ENCODE assay signal across 1 cellular context in the genomic region with DNA sequence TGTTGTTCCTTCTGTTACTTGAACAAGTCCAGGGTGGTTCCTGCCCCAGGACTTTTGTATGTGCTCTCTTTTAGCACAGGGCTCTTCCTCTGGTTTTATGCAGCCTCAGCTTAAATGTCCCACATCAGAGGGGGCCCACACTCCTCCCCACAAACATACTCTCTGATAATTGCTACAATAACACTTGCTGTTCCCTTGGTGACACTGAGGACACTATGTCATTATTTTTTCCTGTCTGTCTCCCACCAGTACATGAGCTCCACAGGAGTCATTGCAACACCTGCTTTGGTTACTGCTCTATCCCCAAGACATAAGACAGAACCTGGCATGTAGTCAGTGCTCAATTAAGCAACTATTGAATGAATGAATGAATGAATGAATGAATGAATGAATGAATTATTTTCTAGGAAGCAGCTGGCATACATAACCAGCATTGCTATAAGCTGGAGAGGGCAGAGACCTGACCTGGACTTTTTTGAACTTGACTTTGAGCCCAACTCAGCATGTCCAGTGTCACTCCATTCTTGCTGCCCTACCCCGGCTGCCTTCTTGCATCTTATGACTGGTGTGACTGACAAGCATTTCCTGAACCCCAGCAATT.
TF ChIP-seq lines count a peak whose summit lies in the region.

No MANE protein-coding gene starts in this region.

TF ChIP-seq in GM12878, 131 proteins besides CTCF, POLR2A, EP300 and RAD21:
- TF ChIP-seq RBBP5 (conservative IDR thresholded peaks at IDR 0.05): no peak
- TF ChIP-seq ZNF24 (IDR thresholded peaks at IDR 0.05): peak; percentile 89
